ENCODE assay signal across 8 cellular contexts in the genomic region with DNA sequence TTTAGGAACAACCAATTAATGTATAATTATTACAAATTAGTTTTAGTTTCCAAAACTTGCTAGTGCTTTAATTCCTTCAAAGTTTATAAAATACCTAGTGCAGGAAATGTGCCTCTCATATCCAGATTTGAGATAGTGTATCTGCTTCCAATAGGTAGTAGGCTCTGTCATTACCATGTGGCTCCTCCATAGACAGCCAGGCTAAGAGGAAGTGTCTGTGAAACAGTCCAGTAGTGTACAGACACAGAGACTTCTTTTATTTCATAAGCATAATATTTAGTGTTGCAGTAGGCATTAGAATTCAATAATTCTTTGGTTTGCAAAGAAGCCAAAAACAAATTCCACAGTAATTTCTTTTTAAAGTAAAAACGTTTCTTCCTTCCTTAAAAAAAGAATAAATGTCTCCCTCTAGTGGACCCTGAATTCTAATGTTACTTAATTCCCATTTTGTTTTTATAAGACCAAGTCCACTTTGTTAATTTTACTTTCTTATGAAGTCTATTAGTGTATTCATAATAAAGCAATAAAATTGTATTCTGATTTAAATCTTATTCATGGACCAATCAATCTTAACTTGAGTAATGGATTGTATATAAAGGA.
DNase-seq lines count a peak whose midpoint lies in the region; ATAC-seq, FAIRE-seq and TF ChIP-seq lines count a peak whose summit lies in the region.

No MANE protein-coding gene starts in this region.

- TF ChIP-seq POLR2A in Peyer's patch (IDR thresholded peaks at IDR 0.05) = no peak

- peaks cover 0 to 11% (median 7%) of the 10 kb centered on the region in 4 donors for H3K4me1 ChIP-seq in Peyer's patch

- H3K9me3 ChIP-seq in AG04450 (ENCODE audit: control insufficient read depth, insufficient read depth, low read length) (no peaks in the 10 kb centered on the region), Peyer's patch (peaks cover 0 to 3% (median 0%) of the 10 kb centered on the region in 4 donors)

- no peak overlapping the region for H3K4me3 ChIP-seq in AG04450 (ENCODE audit: low read depth, low read length)
- no peak overlapping the region for H3K4me3 ChIP-seq in Peyer's patch

- DNase-seq in AG04450 (ENCODE audit: low read depth, low spot score) = no peak
- no peak for DNase-seq in GM18507 (ENCODE audit: extremely low spot score, insufficient read length, low read depth)
- DNase-seq in RKO (ENCODE audit: low spot score) = peak; percentile 37
- DNase-seq in foreskin melanocyte = peak; percentile 30
- DNase-seq in T-helper 9 cell = no peak
- no peak for DNase-seq in stimulated activated naive CD4-positive, alpha-beta T cell treated with Interleukin-2 at 50 U/mL for 16 hours (lab: John Stamatoyannopoulos, UW)
- DNase-seq in Peyer's patch = no peak

- H3K36me3 ChIP-seq in Peyer's patch = no peaks in the 10 kb centered on the region

- POLR2A ChIA-PET in AG04450 (lab: Yijun Ruan, JAX) = no interaction called here

- TF ChIP-seq CTCF in AG04450 (IDR thresholded peaks at IDR 0.05; ENCODE audit: low read depth, low read length) (peak; percentile 40), Peyer's patch (IDR thresholded peaks at IDR 0.05) (peak in 3 of 6 experiments; percentile 15 to 37 (median 31))

- H3K27me3 ChIP-seq in AG04450 (ENCODE audit: control insufficient read depth, insufficient read depth, low read length) (no peaks in the 10 kb centered on the region), Peyer's patch (no peaks in the 10 kb centered on the region)

- CTCF ChIA-PET in AG04450 (lab: Charles Lee) = interaction anchor here (0.7 to 1.0 kb wide), 4 partner anchors 18 to 392 kb away, joined by 3 to 4 read pairs (median 4); no protein-coding TSS in a partner anchor

- no peak for ATAC-seq in HG03342 (IDR thresholded peaks at IDR 0.05; ENCODE audit: unreplicated experiment)

- H3K27ac ChIP-seq in AG04450 (ENCODE audit: low read depth, low read length) = no peak overlapping the region
- H3K27ac ChIP-seq in Peyer's patch = no peak overlapping the region

- peak; percentile 52 for FAIRE-seq in GM18507 (lab: Jason Lieb, UNC)

Comparison
In these comparisons a context has a peak if more than half of its experiments do, and no peak if none do; other contexts are left out.
1. DNase-seq: peak in RKO (single experiment) and foreskin melanocyte (single experiment); none in AG04450 (single experiment), GM18507 (single experiment), T-helper 9 cell (single experiment), stimulated activated naive CD4-positive, alpha-beta T cell treated with Interleukin-2 at 50 U/mL for 16 hours (single experiment) and Peyer's patch (0 of 3).